In the genomic region with DNA sequence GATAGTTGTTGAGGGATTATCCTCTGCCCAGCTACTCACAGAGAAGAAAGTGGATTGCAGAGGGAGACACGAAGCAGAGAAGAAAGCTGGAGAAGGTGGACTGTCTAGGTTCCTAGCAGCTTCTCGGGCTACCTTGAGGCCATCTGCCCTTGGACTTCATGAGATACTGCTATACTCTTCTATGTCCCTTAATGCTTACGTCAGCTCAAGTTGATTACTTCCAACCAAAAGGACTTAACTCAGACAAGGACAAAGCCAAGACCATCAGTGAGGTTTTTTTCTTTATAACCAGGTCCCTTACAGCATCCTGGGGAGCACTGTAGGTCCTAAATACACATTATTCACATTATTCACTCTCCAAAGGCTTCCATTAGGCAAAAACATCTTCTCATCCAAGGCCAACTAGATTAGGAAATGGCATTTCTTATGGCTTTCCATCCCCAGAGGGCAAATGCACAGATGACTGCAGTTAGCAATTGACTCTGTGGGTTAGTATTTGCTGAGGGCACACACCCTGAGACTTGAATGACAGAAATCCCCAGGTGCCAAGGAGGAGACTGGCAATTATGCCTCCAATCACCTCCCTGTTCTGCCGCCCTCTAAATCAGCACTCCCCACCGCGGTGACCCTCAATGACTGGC, we compare ENCODE assay signal across 1 cellular context.
TF ChIP-seq lines count a peak whose summit lies in the region.

No MANE protein-coding gene starts in this region.

TF ChIP-seq in HepG2, 621 proteins besides CTCF, POLR2A, EP300 and RAD21:
- TF ChIP-seq ZNF180 (CRISPR knock-in tag; IDR thresholded peaks at IDR 0.05; ENCODE audit: borderline replicate concordance, low read depth): no peak
- TF ChIP-seq MAFK (conservative IDR thresholded peaks at IDR 0.05 in 1 of 2, IDR thresholded peaks at IDR 0.05 in 1 of 2; ENCODE audit: low read length in 2 of 2): peak in 1 of 2 experiments; percentile 73; a peak in 3 of 4 replicates
- no peak for TF ChIP-seq JARID2 (CRISPR knock-in tag; IDR thresholded peaks at IDR 0.05; ENCODE audit: insufficient replicate concordance)
- TF ChIP-seq, protein P1, sequence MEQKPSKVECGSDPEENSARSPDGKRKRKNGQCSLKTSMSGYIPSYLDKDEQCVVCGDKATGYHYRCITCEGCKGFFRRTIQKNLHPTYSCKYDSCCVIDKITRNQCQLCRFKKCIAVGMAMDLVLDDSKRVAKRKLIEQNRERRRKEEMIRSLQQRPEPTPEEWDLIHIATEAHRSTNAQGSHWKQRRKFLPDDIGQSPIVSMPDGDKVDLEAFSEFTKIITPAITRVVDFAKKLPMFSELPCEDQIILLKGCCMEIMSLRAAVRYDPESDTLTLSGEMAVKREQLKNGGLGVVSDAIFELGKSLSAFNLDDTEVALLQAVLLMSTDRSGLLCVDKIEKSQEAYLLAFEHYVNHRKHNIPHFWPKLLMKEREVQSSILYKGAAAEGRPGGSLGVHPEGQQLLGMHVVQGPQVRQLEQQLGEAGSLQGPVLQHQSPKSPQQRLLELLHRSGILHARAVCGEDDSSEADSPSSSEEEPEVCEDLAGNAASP (CRISPR knock-in tag; IDR thresholded peaks at IDR 0.05; ENCODE audit: borderline replicate concordance): no peak
- TF ChIP-seq CEBPG (CRISPR knock-in tag; IDR thresholded peaks at IDR 0.05): no peak
- TF ChIP-seq MAFF (IDR thresholded peaks at IDR 0.05; ENCODE audit: low read depth, low read length): peak; percentile 57; the same call in 1 of the 2 replicates
- TF ChIP-seq, protein P2, sequence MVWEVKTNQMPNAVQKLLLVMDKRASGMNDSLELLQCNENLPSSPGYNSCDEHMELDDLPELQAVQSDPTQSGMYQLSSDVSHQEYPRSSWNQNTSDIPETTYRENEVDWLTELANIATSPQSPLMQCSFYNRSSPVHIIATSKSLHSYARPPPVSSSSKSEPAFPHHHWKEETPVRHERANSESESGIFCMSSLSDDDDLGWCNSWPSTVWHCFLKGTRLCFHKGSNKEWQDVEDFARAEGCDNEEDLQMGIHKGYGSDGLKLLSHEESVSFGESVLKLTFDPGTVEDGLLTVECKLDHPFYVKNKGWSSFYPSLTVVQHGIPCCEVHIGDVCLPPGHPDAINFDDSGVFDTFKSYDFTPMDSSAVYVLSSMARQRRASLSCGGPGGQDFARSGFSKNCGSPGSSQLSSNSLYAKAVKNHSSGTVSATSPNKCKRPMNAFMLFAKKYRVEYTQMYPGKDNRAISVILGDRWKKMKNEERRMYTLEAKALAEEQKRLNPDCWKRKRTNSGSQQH (CRISPR knock-in tag; IDR thresholded peaks at IDR 0.05; ENCODE audit: low read depth): no peak
